In genomic region chr11:125229006-125229405, GRCh38 we compare ENCODE assay signal across 22 cellular contexts.
"Had no signal": no experiment of that assay in that cellular context is flagged by ENCODE, and none has a peak within 500 bp of the region (broad histone marks: within the 10 kb centered on the region; RNA-seq: fewer than 3 reads in every experiment).

No MANE protein-coding gene starts in this region.

- H3K27me3 ChIP-seq: heart left ventricle, right lobe of liver, tibial artery had no signal

- H3K4me3 Mint-ChIP-seq: activated naive CD8-positive, alpha-beta T cell; activated T-cell treated with anti-CD3 and anti-CD28 coated beads, Interleukin-2, amount 50 U/mL, for 24 hours; activated T-helper 17 cell treated with anti-CD3 and anti-CD28 coated beads, Interleukin-2, amount 50 U/mL, for 72 hours; central memory CD8-positive, alpha-beta T cell; immature natural killer cell; mesothelial cell of epicardium; natural killer cell; stimulated activated naive CD8-positive, alpha-beta T cell treated with anti-CD3 and anti-CD28 coated beads, Interleukin-15, Interleukin-2, amounts not matched to agents 100 ng/mL and 50 ng/mL, for 24 hours; T-cell; T-helper 2 cell treated with Interferon-gamma antibody and Interleukin-4, amounts not matched to agents 5 μg/mL and 100 μg/mL, for 36 hours had no signal

- H3K36me3 Mint-ChIP-seq: activated naive CD8-positive, alpha-beta T cell; immature natural killer cell; mesothelial cell of epicardium; natural killer cell; T-cell had no signal

- DNase-seq: activated CD4-positive, alpha-beta T cell treated with anti-CD3 and anti-CD28 coated beads for 1 hour; activated CD4-positive, alpha-beta T cell treated with anti-CD3 and anti-CD28 coated beads, Interleukin-2, amount 50 U/mL, for 1 hour; activated naive CD4-positive, alpha-beta T cell; activated T-cell treated with anti-CD3 and anti-CD28 coated beads, Interleukin-2, amount 50 U/mL, for 24 hours; effector memory CD4-positive, alpha-beta T cell; heart left ventricle; immature natural killer cell; left ventricle myocardium inferior; natural killer cell; right lobe of liver; stimulated activated CD4-positive, alpha-beta T cell treated with anti-CD3 and anti-CD28 coated beads, Interleukin-1b, Interleukin-23, amount 100 ng/mL, for 48 hours; T-cell; tibial artery; WERI-Rb-1 had no signal

- H3K36me3 ChIP-seq: heart left ventricle, left ventricle myocardium inferior, prostate gland, right lobe of liver, tibial artery, WERI-Rb-1 had no signal

- H3K4me1 ChIP-seq: prostate gland, right lobe of liver, tibial artery had no signal

- H3K27ac Mint-ChIP-seq: activated naive CD8-positive, alpha-beta T cell; activated T-cell treated with anti-CD3 and anti-CD28 coated beads, Interleukin-2, amount 50 U/mL, for 24 hours; activated T-helper 17 cell treated with anti-CD3 and anti-CD28 coated beads, Interleukin-2, amount 50 U/mL, for 72 hours; immature natural killer cell; mesothelial cell of epicardium; natural killer cell; stimulated activated naive CD8-positive, alpha-beta T cell treated with anti-CD3 and anti-CD28 coated beads, Interleukin-15, Interleukin-2, amounts not matched to agents 100 ng/mL and 50 ng/mL, for 24 hours; T-cell; T-helper 2 cell treated with Interferon-gamma antibody and Interleukin-4, amounts not matched to agents 5 μg/mL and 100 μg/mL, for 36 hours had no signal

- H3K9me3 Mint-ChIP-seq: activated T-cell treated with anti-CD3 and anti-CD28 coated beads, Interleukin-2, amount 50 U/mL, for 24 hours; activated T-helper 17 cell treated with anti-CD3 and anti-CD28 coated beads, Interleukin-2, amount 50 U/mL, for 72 hours; central memory CD8-positive, alpha-beta T cell; mesothelial cell of epicardium; natural killer cell; stimulated activated naive CD8-positive, alpha-beta T cell treated with anti-CD3 and anti-CD28 coated beads, Interleukin-15, Interleukin-2, amounts not matched to agents 100 ng/mL and 50 ng/mL, for 24 hours; T-cell; T-helper 2 cell treated with Interferon-gamma antibody and Interleukin-4, amounts not matched to agents 5 μg/mL and 100 μg/mL, for 36 hours had no signal

- H3K27ac ChIP-seq: heart left ventricle, left ventricle myocardium inferior, prostate gland, right lobe of liver, skin epidermis, tibial artery, WERI-Rb-1 had no signal

- H3K4me1 Mint-ChIP-seq: activated T-helper 17 cell treated with anti-CD3 and anti-CD28 coated beads, Interleukin-2, amount 50 U/mL, for 72 hours; central memory CD8-positive, alpha-beta T cell; immature natural killer cell; natural killer cell; T-cell had no signal

- H3K4me3 ChIP-seq: heart left ventricle, left ventricle myocardium inferior, prostate gland, right lobe of liver, skin epidermis, tibial artery had no signal

- H3K9me3 ChIP-seq: heart left ventricle, left ventricle myocardium inferior, prostate gland, right lobe of liver, tibial artery had no signal

- H3K27me3 Mint-ChIP-seq: stimulated activated naive CD8-positive, alpha-beta T cell treated with anti-CD3 and anti-CD28 coated beads, Interleukin-15, Interleukin-2, amounts not matched to agents 100 ng/mL and 50 ng/mL, for 24 hours had no signal
